1 cellular context compared by ENCODE assay signal in genomic region chr7:151240536-151240935, GRCh38.
TF ChIP-seq lines count a peak whose summit lies in the region.

No MANE protein-coding gene starts in this region.

TF ChIP-seq in HCT116, 20 proteins besides CTCF, POLR2A, EP300 and RAD21:
- TF ChIP-seq FOSL1 (IDR thresholded peaks at IDR 0.05; ENCODE audit: low read depth) (no peak), EGR1 (IDR thresholded peaks at IDR 0.05; ENCODE audit: low read depth) (no peak), SIN3A (IDR thresholded peaks at IDR 0.05; ENCODE audit: low read depth) (no peak), CEBPB (IDR thresholded peaks at IDR 0.05; ENCODE audit: low read depth) (no peak), EZH2 (IDR thresholded peaks at IDR 0.05) (no peak), EZH2phosphoT487 (IDR thresholded peaks at IDR 0.05; ENCODE audit: borderline replicate concordance) (no peak), MAX (IDR thresholded peaks at IDR 0.05) (no peak), ZBTB33 (IDR thresholded peaks at IDR 0.05; ENCODE audit: extremely low read depth, insufficient replicate concordance, low read length) (no peak)
